Comparison of ENCODE assay signal across 1 cellular context in the genomic region with DNA sequence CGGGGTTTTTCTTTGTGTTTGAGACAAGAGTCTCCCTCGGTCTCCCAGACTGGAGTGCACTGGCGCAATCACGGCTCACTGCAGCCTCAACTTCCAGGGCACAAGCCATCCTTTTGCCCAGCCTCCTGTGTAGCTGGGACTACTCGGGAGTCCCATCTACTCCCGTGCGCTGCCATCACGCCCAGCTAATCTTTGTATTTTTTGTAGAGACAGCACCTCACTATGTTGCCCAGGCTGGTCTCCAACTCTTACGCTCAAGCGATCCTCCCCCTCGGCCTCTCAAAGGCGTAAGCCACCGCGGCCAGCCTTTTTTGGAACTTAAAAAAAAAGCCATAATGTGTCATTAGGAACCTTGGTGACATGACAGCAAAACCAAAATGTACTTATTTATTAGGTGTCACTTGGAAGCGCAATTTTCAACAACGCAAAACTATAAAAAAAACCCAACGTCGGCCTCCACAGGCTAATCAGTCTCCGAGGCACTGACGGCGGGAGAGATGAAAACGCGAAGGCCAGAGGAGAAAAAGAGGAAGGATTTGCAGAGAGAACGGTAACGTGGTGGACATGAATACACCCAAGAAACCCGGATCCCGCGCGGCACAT.
TF ChIP-seq lines count a peak whose summit lies in the region.

No MANE protein-coding gene starts in this region.

TF ChIP-seq in GM12878, 131 proteins besides CTCF, POLR2A, EP300 and RAD21:
- TF ChIP-seq NFIC (IDR thresholded peaks at IDR 0.05; ENCODE audit: low read depth, low read length) (0 out of 2 replicates have a peak, but pooled peaks have one; percentile 20), FOXM1 (IDR thresholded peaks at IDR 0.05; ENCODE audit: low read depth, low read length) (0 out of 2 replicates have a peak, but pooled peaks have one; percentile 18), SIX5 (IDR thresholded peaks at IDR 0.05; ENCODE audit: low read depth, low read length, severe bottlenecking) (no peak), CREM (IDR thresholded peaks at IDR 0.05; ENCODE audit: low read depth) (0 out of 2 replicates have a peak, but pooled peaks have one; percentile 10)
- TF ChIP-seq, protein P1, sequence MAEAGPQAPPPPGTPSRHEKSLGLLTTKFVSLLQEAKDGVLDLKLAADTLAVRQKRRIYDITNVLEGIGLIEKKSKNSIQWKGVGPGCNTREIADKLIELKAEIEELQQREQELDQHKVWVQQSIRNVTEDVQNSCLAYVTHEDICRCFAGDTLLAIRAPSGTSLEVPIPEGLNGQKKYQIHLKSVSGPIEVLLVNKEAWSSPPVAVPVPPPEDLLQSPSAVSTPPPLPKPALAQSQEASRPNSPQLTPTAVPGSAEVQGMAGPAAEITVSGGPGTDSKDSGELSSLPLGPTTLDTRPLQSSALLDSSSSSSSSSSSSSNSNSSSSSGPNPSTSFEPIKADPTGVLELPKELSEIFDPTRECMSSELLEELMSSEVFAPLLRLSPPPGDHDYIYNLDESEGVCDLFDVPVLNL (IDR thresholded peaks at IDR 0.05; ENCODE audit: low read depth, low read length), result peak; percentile 57; the same call in 1 of the 2 replicates
- TF ChIP-seq, protein P2, sequence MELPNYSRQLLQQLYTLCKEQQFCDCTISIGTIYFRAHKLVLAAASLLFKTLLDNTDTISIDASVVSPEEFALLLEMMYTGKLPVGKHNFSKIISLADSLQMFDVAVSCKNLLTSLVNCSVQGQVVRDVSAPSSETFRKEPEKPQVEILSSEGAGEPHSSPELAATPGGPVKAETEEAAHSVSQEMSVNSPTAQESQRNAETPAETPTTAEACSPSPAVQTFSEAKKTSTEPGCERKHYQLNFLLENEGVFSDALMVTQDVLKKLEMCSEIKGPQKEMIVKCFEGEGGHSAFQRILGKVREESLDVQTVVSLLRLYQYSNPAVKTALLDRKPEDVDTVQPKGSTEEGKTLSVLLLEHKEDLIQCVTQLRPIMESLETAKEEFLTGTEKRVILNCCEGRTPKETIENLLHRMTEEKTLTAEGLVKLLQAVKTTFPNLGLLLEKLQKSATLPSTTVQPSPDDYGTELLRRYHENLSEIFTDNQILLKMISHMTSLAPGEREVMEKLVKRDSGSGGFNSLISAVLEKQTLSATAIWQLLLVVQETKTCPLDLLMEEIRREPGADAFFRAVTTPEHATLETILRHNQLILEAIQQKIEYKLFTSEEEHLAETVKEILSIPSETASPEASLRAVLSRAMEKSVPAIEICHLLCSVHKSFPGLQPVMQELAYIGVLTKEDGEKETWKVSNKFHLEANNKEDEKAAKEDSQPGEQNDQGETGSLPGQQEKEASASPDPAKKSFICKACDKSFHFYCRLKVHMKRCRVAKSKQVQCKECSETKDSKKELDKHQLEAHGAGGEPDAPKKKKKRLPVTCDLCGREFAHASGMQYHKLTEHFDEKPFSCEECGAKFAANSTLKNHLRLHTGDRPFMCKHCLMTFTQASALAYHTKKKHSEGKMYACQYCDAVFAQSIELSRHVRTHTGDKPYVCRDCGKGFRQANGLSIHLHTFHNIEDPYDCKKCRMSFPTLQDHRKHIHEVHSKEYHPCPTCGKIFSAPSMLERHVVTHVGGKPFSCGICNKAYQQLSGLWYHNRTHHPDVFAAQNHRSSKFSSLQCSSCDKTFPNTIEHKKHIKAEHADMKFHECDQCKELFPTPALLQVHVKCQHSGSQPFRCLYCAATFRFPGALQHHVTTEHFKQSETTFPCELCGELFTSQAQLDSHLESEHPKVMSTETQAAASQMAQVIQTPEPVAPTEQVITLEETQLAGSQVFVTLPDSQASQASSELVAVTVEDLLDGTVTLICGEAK (IDR thresholded peaks at IDR 0.05; ENCODE audit: borderline replicate concordance), result peak; percentile 40; the same call in 1 of the 2 replicates
